Comparison of ENCODE assay signal across 23 cellular contexts in the genomic region with DNA sequence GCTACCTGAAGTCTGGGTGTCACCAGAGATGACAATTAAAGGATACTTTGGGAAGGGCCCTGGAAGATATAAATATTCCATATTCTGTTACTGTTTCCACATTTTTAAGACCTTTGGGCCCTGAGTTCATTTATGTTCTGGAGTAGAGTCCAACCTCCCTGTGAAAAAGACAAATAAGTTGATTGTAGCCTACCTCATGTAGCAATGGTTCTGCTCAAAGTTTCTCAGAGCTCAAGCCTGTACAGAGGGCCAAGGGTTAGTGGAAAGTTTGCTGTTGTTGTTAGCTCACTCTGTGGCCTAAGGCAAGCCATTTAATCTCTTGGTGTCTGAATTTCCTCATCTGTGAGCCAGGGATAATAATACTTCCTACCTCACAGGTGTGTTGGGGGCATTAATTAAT.
"Had no signal": no experiment of that assay in that cellular context is flagged by ENCODE, and none has a peak within 500 bp of the region (broad histone marks: within the 10 kb centered on the region; RNA-seq: fewer than 3 reads in every experiment).

No MANE protein-coding gene starts in this region.

- H3K27me3 ChIP-seq: dorsolateral prefrontal cortex, esophagus muscularis mucosa, gastroesophageal sphincter, heart left ventricle, left lung had no signal

- H3K4me3 ChIP-seq: coronary artery, dorsolateral prefrontal cortex, esophagus muscularis mucosa, gastroesophageal sphincter, heart left ventricle, left lung, lower lobe of right lung, mucosa of descending colon had no signal

- H3K36me3 Mint-ChIP-seq: mesothelial cell of epicardium, naive B cell had no signal

- H3K9me3 ChIP-seq: gastroesophageal sphincter, heart left ventricle, left lung, lower lobe of right lung, mucosa of descending colon had no signal

- H3K9me3 Mint-ChIP-seq: mesothelial cell of epicardium had no signal

- H3K27ac Mint-ChIP-seq: mesothelial cell of epicardium, naive B cell had no signal

- FAIRE-seq: colon, endothelial cell of umbilical vein, frontal cortex, islet of Langerhans, keratinocyte had no signal

- H3K4me3 Mint-ChIP-seq: mesothelial cell of epicardium, naive B cell had no signal

- H3K4me1 Mint-ChIP-seq: naive B cell had no signal

- DNase-seq: dermis blood vessel endothelial cell; dorsolateral prefrontal cortex; effector CD4-positive, alpha-beta T cell; effector memory CD4-positive, alpha-beta T cell; foreskin keratinocyte; heart left ventricle; hippocampal formation; left cardiac atrium; left lung; left ventricle myocardium superior; lower lobe of right lung; mesenchymal stem cell; mucosa of descending colon; naive B cell had no signal

- H3K4me1 ChIP-seq: esophagus muscularis mucosa, foreskin keratinocyte, gastroesophageal sphincter, heart left ventricle, left lung, lower lobe of right lung had no signal

- ATAC-seq: foreskin keratinocyte, gastroesophageal sphincter, heart left ventricle, left cardiac atrium, left lung, left ventricle myocardium superior, lower lobe of right lung, mucosa of descending colon had no signal

- H3K36me3 ChIP-seq: esophagus muscularis mucosa, gastroesophageal sphincter, heart left ventricle, left lung, lower lobe of right lung had no signal

- H3K27ac ChIP-seq: coronary artery, dorsolateral prefrontal cortex, esophagus muscularis mucosa, foreskin keratinocyte, gastroesophageal sphincter, heart left ventricle, left lung, lower lobe of right lung had no signal

- H3K27me3 Mint-ChIP-seq: naive B cell had no signal
